ENCODE assay signal across 18 cellular contexts in the genomic region with DNA sequence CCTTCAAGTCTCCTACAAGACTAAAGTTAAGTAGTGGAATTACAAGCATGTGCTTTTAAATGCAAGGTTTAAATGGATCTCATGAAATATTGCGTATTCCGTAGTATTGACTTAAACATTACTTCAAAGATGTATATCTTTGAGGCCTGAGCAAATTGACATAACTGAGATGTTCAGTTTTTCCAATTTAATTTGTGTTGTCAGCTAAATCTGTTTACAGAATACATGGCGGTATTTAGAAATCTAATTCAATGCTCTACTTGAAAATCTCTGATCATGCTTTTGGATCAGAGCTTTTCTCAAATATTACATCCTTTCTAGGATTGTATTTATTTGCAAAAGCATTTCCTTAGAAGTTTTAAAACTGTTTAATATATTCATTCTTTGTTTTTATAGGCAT. TPM values are rescaled to one million over a fixed set of nuclear protein-coding genes. Genes with fewer than 3 reads are reported as not detected.
DNase-seq lines count a peak whose midpoint lies in the region; ATAC-seq, FAIRE-seq and TF ChIP-seq lines count a peak whose summit lies in the region.
"Had no signal": no experiment of that assay in that cellular context is flagged by ENCODE, and none has a peak within 500 bp of the region (broad histone marks: within the 10 kb centered on the region; RNA-seq: fewer than 3 reads in every experiment).

No MANE protein-coding gene starts in this region.

- no peak for TF ChIP-seq CTCF in A549 (IDR thresholded peaks at IDR 0.05)
- no peak for TF ChIP-seq CTCF in H1 (IDR thresholded peaks at IDR 0.05; ENCODE audit: control extremely low read depth in 1 of 3, insufficient read depth in 1 of 3, low read depth in 1 of 3, low read length in 3 of 3)

- TF ChIP-seq EP300 in A549 (IDR thresholded peaks at IDR 0.05), result no peak
- TF ChIP-seq EP300 in H1 (IDR thresholded peaks at IDR 0.05; ENCODE audit: borderline replicate concordance in 1 of 2, low read depth in 2 of 2, low read length in 2 of 2), result no peak

- H4K8ac ChIP-seq in H1 (ENCODE audit: extremely low read depth, insufficient read depth, low read length), result no peak overlapping the region

- H4K20me1 ChIP-seq in Karpas-422 (ENCODE audit: insufficient read depth, low read depth, low read length) (no peaks in the 10 kb centered on the region), H1 (replicated peaks in 1 of 2; ENCODE audit: control insufficient read depth in 1 of 2, insufficient read depth in 2 of 2, low read length in 2 of 2) (no peaks in the 10 kb centered on the region)

- no peaks in the 10 kb centered on the region for H3K9me2 ChIP-seq in Karpas-422 (replicated peaks; ENCODE audit: insufficient read depth, low read length)

- H2BK15ac ChIP-seq in H1 (ENCODE audit: low read length), result no peak overlapping the region

- no peaks in the 10 kb centered on the region for H3K27me3 ChIP-seq in Karpas-422 (ENCODE audit: low read length)
- no peaks in the 10 kb centered on the region for H3K27me3 ChIP-seq in H1 (replicated peaks in 1 of 4; ENCODE audit: control insufficient read depth in 3 of 4, extremely low read depth in 1 of 4, insufficient read depth in 3 of 4, low read length in 3 of 4)

- DNase-seq in A549 (ENCODE audit: low read depth in 1 of 2, low spot score in 1 of 2) (no peak), Karpas-422 (peak; percentile 6), SK-N-DZ (ENCODE audit: low spot score) (peak; percentile 23), H1 (ENCODE audit: low read depth in 1 of 2, low spot score in 2 of 2) (no peak), NCI-H748 treated with DMSO at 0.1 percent for 48 hours (lab: John Stamatoyannopoulos, UW) (no peak)
- DNase-seq: 8988T; C1 segment of cervical spinal cord; Calu3; CD4-positive, alpha-beta memory T cell; COR-L47; DND-41; GM23248; H9 had no signal

- H4K91ac ChIP-seq in H1 (replicated peaks; ENCODE audit: insufficient read length, low read length), result no peak overlapping the region

- no peak overlapping the region for H3K18ac ChIP-seq in H1 (ENCODE audit: extremely low read depth, low read length)

- no peak for ATAC-seq in A549
- no peak for ATAC-seq in HG02840 (IDR thresholded peaks at IDR 0.05; ENCODE audit: low FRiP score, unreplicated experiment)
- ATAC-seq in GM19395 (IDR thresholded peaks at IDR 0.05; ENCODE audit: unreplicated experiment), result no peak
- ATAC-seq: HCT116 had no signal

- H2BK5ac ChIP-seq in H1 (ENCODE audit: low read depth, low read length), result no peak overlapping the region

- no peaks in the 10 kb centered on the region for H3K4me1 ChIP-seq in A549
- no peaks in the 10 kb centered on the region for H3K4me1 ChIP-seq in Karpas-422 (ENCODE audit: low read length)
- H3K4me1 ChIP-seq in H1 (replicated peaks in 1 of 4; ENCODE audit: control insufficient read depth in 3 of 4, insufficient read depth in 4 of 4, low read length in 3 of 4), result peaks cover 0 to 3% (median 1%) of the 10 kb centered on the region in 4 experiments; a peak in 1 of 7 replicates

- no peak overlapping the region for H2BK12ac ChIP-seq in H1 (ENCODE audit: low read depth, low read length)

- CTCF ChIA-PET in A549 (lab: Yijun Ruan, JAX) (no interaction called here), H1 (lab: Charles Lee; ENCODE audit: partially characterized antibody) (no interaction called here)

- H3K56ac ChIP-seq in H1 (replicated peaks; ENCODE audit: insufficient read length, low read depth, low read length), result no peak overlapping the region

- H3K36me3 ChIP-seq in Karpas-422 (ENCODE audit: insufficient read depth, low read length) (no peaks in the 10 kb centered on the region), H1 (ENCODE audit: control insufficient read depth in 2 of 4, insufficient read depth in 4 of 4, low read length in 3 of 4) (no peaks in the 10 kb centered on the region)

- H3K4me2 ChIP-seq in A549, result no peak overlapping the region
- H3K4me2 ChIP-seq in Karpas-422 (ENCODE audit: low read depth, low read length, poor library complexity, severe bottlenecking), result no peak overlapping the region
- H3K4me2 ChIP-seq in H1 (ENCODE audit: insufficient read depth in 1 of 2, low read depth in 2 of 2, low read length in 2 of 2), result no peak overlapping the region

- TF ChIP-seq POLR2A in A549 (IDR thresholded peaks at IDR 0.05; ENCODE audit: low read length) (no peak), H1 (IDR thresholded peaks at IDR 0.05; ENCODE audit: control extremely low read depth in 1 of 2, low read depth in 2 of 2, low read length in 2 of 2) (no peak)

- H4K5ac ChIP-seq in H1 (ENCODE audit: insufficient read length, low read depth, low read length), result no peak overlapping the region

- no peak overlapping the region for H3K27ac ChIP-seq in A549
- no peak overlapping the region for H3K27ac ChIP-seq in Karpas-422 (ENCODE audit: low read length)
- no peak overlapping the region for H3K27ac ChIP-seq in H1 (ENCODE audit: low read depth, low read length)
- H3K27ac ChIP-seq: GM23248 had no signal

- H3K79me2 ChIP-seq in Karpas-422 (ENCODE audit: low read length), result no peaks in the 10 kb centered on the region
- no peaks in the 10 kb centered on the region for H3K79me2 ChIP-seq in H1 (ENCODE audit: control insufficient read depth in 1 of 2, insufficient read depth in 2 of 2, low read length in 2 of 2)

- TF ChIP-seq RAD21 in A549 (conservative IDR thresholded peaks at IDR 0.05 in 1 of 2, IDR thresholded peaks at IDR 0.05 in 1 of 2), result no peak
- no peak for TF ChIP-seq RAD21 in H1 (IDR thresholded peaks at IDR 0.05 in 1 of 2, conservative IDR thresholded peaks at IDR 0.05 in 1 of 2; ENCODE audit: low read depth in 2 of 2, low read length in 2 of 2)

- no peak overlapping the region for H3K9ac ChIP-seq in Karpas-422 (ENCODE audit: low read length)
- no peak overlapping the region for H3K9ac ChIP-seq in H1 (replicated peaks in 1 of 4; ENCODE audit: extremely low read depth in 1 of 4, low read depth in 3 of 4, low read length in 3 of 4)
- H3K9ac ChIP-seq: GM23248 had no signal

- H3K23ac ChIP-seq in H1 (ENCODE audit: insufficient read length), result no peak overlapping the region

- no peak for FAIRE-seq in A549 (lab: Jason Lieb, UNC)
- peak; percentile 19 for FAIRE-seq in H1 (lab: Jason Lieb, UNC)
- FAIRE-seq: G401.6, GM12892 had no signal

- WGBS in A549 (ENCODE audit: missing lambda C conversion rate), result 82% methylated on average over 3 of the region's 3 CpGs
- WGBS in H1 (ENCODE audit: extremely low coverage in 1 of 2, insufficient coverage in 1 of 2, insufficient read length in 1 of 2, insufficient replicate concordance in 2 of 2, low coverage in 1 of 2, low lambda C conversion rate in 2 of 2, missing lambda C conversion rate in 1 of 2), 2 experiments, result 90% methylated on average over 3 of the region's 3 CpGs; no CpG with 5 or more reads in 1 of the 2 experiments

- H3K9me3 ChIP-seq in A549, result no peaks in the 10 kb centered on the region
- H3K9me3 ChIP-seq in Karpas-422 (ENCODE audit: low read length), result no peaks in the 10 kb centered on the region
- H3K9me3 ChIP-seq in H1 (ENCODE audit: insufficient read depth in 2 of 2, low read depth in 1 of 2, low read length in 1 of 2), result no peaks in the 10 kb centered on the region; a peak in 1 of 4 replicates

- no peak overlapping the region for H2AK5ac ChIP-seq in H1 (ENCODE audit: low read depth, low read length)

- H2BK120ac ChIP-seq in H1 (replicated peaks; ENCODE audit: low read depth, low read length), result no peak overlapping the region

- H3K4ac ChIP-seq in H1 (replicated peaks; ENCODE audit: insufficient read length, low read depth, low read length), result no peak overlapping the region

- H3K4me3 ChIP-seq in A549 (no peak overlapping the region), Karpas-422 (ENCODE audit: low read length) (no peak overlapping the region), H1 (ENCODE audit: extremely low read depth in 1 of 4, insufficient read depth in 2 of 4, low read depth in 3 of 4, low read length in 4 of 4) (no peak overlapping the region)
- H3K4me3 ChIP-seq: GM23248 had no signal

- POLR2A ChIA-PET in A549 (lab: Yijun Ruan, JAX) (no interaction called here), H1 (lab: Charles Lee; ENCODE audit: partially characterized antibody) (no interaction called here)

- H3K79me1 ChIP-seq in H1 (ENCODE audit: low read depth, low read length), result no peaks in the 10 kb centered on the region

- H2AFZ ChIP-seq in Karpas-422 (ENCODE audit: low read length) (no peak overlapping the region), H1 (ENCODE audit: low read length) (no peak overlapping the region)
- H2AFZ ChIP-seq: GM23248 had no signal

- no peaks in the 10 kb centered on the region; the same call in 1 of the 2 replicates for H3K23me2 ChIP-seq in H1 (ENCODE audit: low read depth, low read length)

- no peak overlapping the region for H2BK20ac ChIP-seq in H1 (ENCODE audit: low read length)

- no peak overlapping the region for H3K14ac ChIP-seq in H1 (ENCODE audit: insufficient read length)

TF ChIP-seq in A549, 52 proteins besides CTCF, POLR2A, EP300 and RAD21:
- TF ChIP-seq MAFK (IDR thresholded peaks at IDR 0.05; ENCODE audit: partially characterized antibody) (peak; percentile 36), CHD2 (IDR thresholded peaks at IDR 0.05; ENCODE audit: low read length, partially characterized antibody) (no peak)

RNA-seq across cellular contexts. Expression of gene PDE5A, which starts 47.5 kb away (rescaled TPM):
- polyA plus RNA-seq in A549 (2011; rRNA removed) (0.79 and 1.0 TPM in 2 replicates), A549 (2017; fragmentation: RNase III; extraction: RNeasy Plus Mini Kit Qiagen cat#74134 plus additional on column Dnase treatment) (0.27 to 0.40 TPM (median 0.35 TPM) in 3 replicates), H1 (2011; rRNA removed) (3.4 and 5.6 TPM in 2 replicates)
- 0.10 and 0.15 TPM in 2 replicates for polyA plus RNA-seq in A549 (2012; cell fraction: cytosol; rRNA removed)
- polyA plus RNA-seq in A549 (2012; cell fraction: nucleus; rRNA removed), result 0.08 and 0.12 TPM in 2 replicates
- polyA minus RNA-seq in A549 (2011; rRNA and poly(A)+ RNA removed), result 1.7 and 1.8 TPM in 2 replicates
- total RNA-seq in Karpas-422 (2014; rRNA removed; shearing (Covaris generic); ENCODE audit: low replicate concordance), result 0.07 and 0.30 TPM in 2 replicates
- polyA plus RNA-seq in SK-N-DZ (2014; cell fraction: cytosol; rRNA removed), result 2.5 TPM in 2 replicates
- 3.9 and 4.9 TPM in 2 replicates for polyA plus RNA-seq in SK-N-DZ (2014; cell fraction: nucleus; rRNA removed)
- 29.5 and 32.4 TPM in 2 replicates for total RNA-seq in H1 (2021; fragmentation: NEBNext Ultra II Directional; extraction: Animal tissue kit (Norgen Biotek cat#: 25700))
- 8.1 TPM for polyA plus RNA-seq in H1 (2011; cell fraction: cytosol; rRNA removed)
- polyA plus RNA-seq in H1 (2011; cell fraction: nucleus; rRNA removed), result 10.9 TPM
- polyA plus RNA-seq in H1 (2012, experiment 1 of 2), result 6.9 to 13.7 TPM (median 12.9 TPM) in 4 replicates
- 0.59 TPM for polyA plus RNA-seq in H1 (2012, experiment 2 of 2)
- polyA plus RNA-seq in H1 (2013, experiment 1 of 2), result 11.6 TPM
- 12.1 TPM for polyA plus RNA-seq in H1 (2013, experiment 2 of 2)
- 55.2 and 66.1 TPM in 2 replicates for polyA minus RNA-seq in H1 (2011; rRNA and poly(A)+ RNA removed)
- 26.3 TPM for polyA minus RNA-seq in H1 (2011; cell fraction: cytosol; rRNA and poly(A)+ RNA removed)
- polyA minus RNA-seq in H1 (2011; cell fraction: nucleus; rRNA and poly(A)+ RNA removed), result 114 TPM

Comparison
In these comparisons a context has a peak if more than half of its experiments do, and no peak if none do; other contexts are left out.
1. DNase-seq: peak in Karpas-422 (single experiment) and SK-N-DZ (single experiment); none in A549 (0 of 2), H1 (0 of 2) and NCI-H748 treated with DMSO at 0.1 percent for 48 hours (single experiment).
2. RNA of gene PDE5A, which starts 47.5 kb away (total RNA-seq): 29.5 to 32.4 TPM in H1; 0.07 to 0.30 TPM in Karpas-422; every median in the first group is over 10 times any median in the second.
3. Of the 18 proteins assayed by ChIP-seq in both H1 and A549: peak only in H1: none; only in A549: MAFK; in both: none; in neither: 17.